ENCODE assay signal across 14 cellular contexts in genomic region chrX:103406256-103406655, GRCh38.
"Had no signal": no experiment of that assay in that cellular context is flagged by ENCODE, and none has a peak within 500 bp of the region (broad histone marks: within the 10 kb centered on the region; RNA-seq: fewer than 3 reads in every experiment).

No MANE protein-coding gene starts in this region.

- H3K79me2 ChIP-seq: hepatocyte had no signal

- H3K9me3 Mint-ChIP-seq: dendritic cell treated with granulocyte-macrophage colony-stimulating factor and Interleukin-4, amounts not matched to agents 40 ng/mL and 50 ng/mL, for 4 days had no signal

- ATAC-seq: left colon, left ventricle myocardium superior, sciatic nerve had no signal

- H2AFZ ChIP-seq: hepatocyte had no signal

- FAIRE-seq: colon had no signal

- H3K4me3 ChIP-seq: hepatocyte had no signal

- H3K27me3 ChIP-seq: hepatocyte had no signal

- H3K4me3 Mint-ChIP-seq: dendritic cell treated with granulocyte-macrophage colony-stimulating factor and Interleukin-4, amounts not matched to agents 40 ng/mL and 50 ng/mL, for 4 days had no signal

- DNase-seq: foreskin melanocyte; head of caudate nucleus; left colon; left ventricle myocardium superior; mesendoderm; naive B cell; posterior cingulate gyrus; stimulated activated naive CD4-positive, alpha-beta T cell treated with Interleukin-2 at 50 U/mL for 16 hours; trophoblast cell had no signal

- H3K27ac Mint-ChIP-seq: dendritic cell treated with granulocyte-macrophage colony-stimulating factor and Interleukin-4, amounts not matched to agents 40 ng/mL and 50 ng/mL, for 4 days; naive B cell; nephron had no signal

- H3K27me3 Mint-ChIP-seq: dendritic cell treated with granulocyte-macrophage colony-stimulating factor and Interleukin-4, amounts not matched to agents 40 ng/mL and 50 ng/mL, for 4 days had no signal

- H3K27ac ChIP-seq: hepatocyte had no signal

- H3K36me3 Mint-ChIP-seq: naive B cell had no signal

- H3K4me2 ChIP-seq: hepatocyte had no signal
